ENCODE assay signal across 21 cellular contexts in genomic region chr1:61618193-61618592, GRCh38.
"Had no signal": no experiment of that assay in that cellular context is flagged by ENCODE, and none has a peak within 500 bp of the region (broad histone marks: within the 10 kb centered on the region; RNA-seq: fewer than 3 reads in every experiment).

No MANE protein-coding gene starts in this region.

- ATAC-seq: gastrocnemius medialis; heart right ventricle; left lobe of liver; right cardiac atrium; stimulated activated effector memory CD8-positive, alpha-beta T cell treated with anti-CD3 and anti-CD28 coated beads, Interleukin-12 subunit alpha, Interleukin-12 subunit beta, amount 100 ng/mL, for 72 hours had no signal

- H3K27ac ChIP-seq: dorsolateral prefrontal cortex, gastrocnemius medialis, heart right ventricle, neutrophil, ovary, tibial artery, upper lobe of left lung, uterus had no signal

- H3K4me3 ChIP-seq: dorsolateral prefrontal cortex, gastrocnemius medialis, heart right ventricle, ovary, tibial artery, upper lobe of left lung, uterus had no signal

- DNase-seq: cortex of kidney; dorsolateral prefrontal cortex; effector CD8-positive, alpha-beta T cell; gastrocnemius medialis; heart right ventricle; hypothalamus; naive B cell; ovary; right cardiac atrium; stimulated activated CD4-positive, alpha-beta T cell treated with anti-CD3 and anti-CD28 coated beads, Interleukin-4, amount 100 ng/mL, for 1 hour; stimulated activated CD8-positive, alpha-beta memory T cell treated with anti-CD3 and anti-CD28 coated beads, Interleukin-4, amount 100 ng/mL, for 48 hours; tibial artery; upper lobe of left lung; uterus had no signal

- H3K9me3 Mint-ChIP-seq: nephron; stimulated activated effector memory CD8-positive, alpha-beta T cell treated with anti-CD3 and anti-CD28 coated beads, Interleukin-12 subunit alpha, Interleukin-12 subunit beta, amount 100 ng/mL, for 72 hours; stimulated activated naive CD8-positive, alpha-beta T cell treated with anti-CD3 and anti-CD28 coated beads, Interleukin-15, Interleukin-2, amounts not matched to agents 100 ng/mL and 50 ng/mL, for 24 hours had no signal

- H3K27me3 ChIP-seq: dorsolateral prefrontal cortex, gastrocnemius medialis, heart right ventricle, neutrophil, ovary, tibial artery, upper lobe of left lung, uterus had no signal

- H3K4me1 ChIP-seq: gastrocnemius medialis, heart right ventricle, uterus had no signal

- H3K27me3 Mint-ChIP-seq: stimulated activated naive CD8-positive, alpha-beta T cell treated with anti-CD3 and anti-CD28 coated beads, Interleukin-15, Interleukin-2, amounts not matched to agents 100 ng/mL and 50 ng/mL, for 24 hours had no signal

- H3K27ac Mint-ChIP-seq: memory B cell; nephron; stimulated activated effector memory CD8-positive, alpha-beta T cell treated with anti-CD3 and anti-CD28 coated beads, Interleukin-12 subunit alpha, Interleukin-12 subunit beta, amount 100 ng/mL, for 72 hours; stimulated activated naive CD8-positive, alpha-beta T cell treated with anti-CD3 and anti-CD28 coated beads, Interleukin-15, Interleukin-2, amounts not matched to agents 100 ng/mL and 50 ng/mL, for 24 hours had no signal

- H3K36me3 ChIP-seq: gastrocnemius medialis, heart right ventricle, neutrophil, ovary, tibial artery, upper lobe of left lung, uterus had no signal

- H3K36me3 Mint-ChIP-seq: memory B cell; naive B cell; stimulated activated effector memory CD8-positive, alpha-beta T cell treated with anti-CD3 and anti-CD28 coated beads, Interleukin-12 subunit alpha, Interleukin-12 subunit beta, amount 100 ng/mL, for 72 hours had no signal

- H3K4me1 Mint-ChIP-seq: memory B cell; naive B cell; stimulated activated effector memory CD8-positive, alpha-beta T cell treated with anti-CD3 and anti-CD28 coated beads, Interleukin-12 subunit alpha, Interleukin-12 subunit beta, amount 100 ng/mL, for 72 hours had no signal

- FAIRE-seq: islet of Langerhans had no signal

- H3K9me3 ChIP-seq: gastrocnemius medialis, heart right ventricle, neutrophil, ovary, tibial artery, upper lobe of left lung, uterus had no signal

- H3K4me3 Mint-ChIP-seq: memory B cell; naive B cell; nephron; stimulated activated effector memory CD8-positive, alpha-beta T cell treated with anti-CD3 and anti-CD28 coated beads, Interleukin-12 subunit alpha, Interleukin-12 subunit beta, amount 100 ng/mL, for 72 hours; stimulated activated naive CD8-positive, alpha-beta T cell treated with anti-CD3 and anti-CD28 coated beads, Interleukin-15, Interleukin-2, amounts not matched to agents 100 ng/mL and 50 ng/mL, for 24 hours had no signal
